28 cellular contexts compared by ENCODE assay signal in the genomic region with DNA sequence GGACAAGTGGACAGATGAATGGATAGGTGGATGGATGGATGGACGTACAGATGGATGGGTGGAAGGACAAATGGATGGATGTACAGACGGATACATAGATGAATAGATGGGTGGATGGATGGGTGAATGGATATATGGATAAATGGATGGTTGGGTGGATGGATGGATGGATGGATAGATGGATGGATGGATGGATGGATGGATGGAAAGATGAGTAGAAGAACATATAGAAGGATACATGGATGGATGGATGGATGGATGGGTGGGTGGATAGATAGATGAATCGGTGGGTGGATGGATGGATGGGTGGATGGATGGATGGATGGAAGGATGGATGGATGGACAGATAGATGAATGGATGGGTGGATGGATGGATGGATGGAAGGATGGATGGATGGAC.
"Had no signal": no experiment of that assay in that cellular context is flagged by ENCODE, and none has a peak within 500 bp of the region (broad histone marks: within the 10 kb centered on the region; RNA-seq: fewer than 3 reads in every experiment).

No MANE protein-coding gene starts in this region.

- H3K27ac ChIP-seq: colonic mucosa, coronary artery, dorsolateral prefrontal cortex, epithelial cell of prostate, esophagus muscularis mucosa, esophagus squamous epithelium, foreskin keratinocyte, gastrocnemius medialis, gastroesophageal sphincter, heart left ventricle, heart right ventricle had no signal

- H3K4me3 ChIP-seq: colonic mucosa, coronary artery, dorsolateral prefrontal cortex, esophagus muscularis mucosa, esophagus squamous epithelium, gastrocnemius medialis, gastroesophageal sphincter, heart left ventricle, heart right ventricle had no signal

- H3K4me1 ChIP-seq: colonic mucosa, esophagus muscularis mucosa, gastrocnemius medialis, gastroesophageal sphincter, heart left ventricle, heart right ventricle had no signal

- FAIRE-seq: colon, endometrium, endothelial cell of umbilical vein, frontal cortex had no signal

- H3K36me3 ChIP-seq: colonic mucosa, esophagus muscularis mucosa, esophagus squamous epithelium, gastrocnemius medialis, gastroesophageal sphincter, heart left ventricle, heart right ventricle had no signal

- H3K27me3 ChIP-seq: colonic mucosa, dorsolateral prefrontal cortex, gastrocnemius medialis had no signal

- ATAC-seq: effector memory CD8-positive, alpha-beta T cell; esophagus mucosa; foreskin keratinocyte; gastrocnemius medialis; gastroesophageal sphincter; heart left ventricle; heart right ventricle had no signal

- DNase-seq: colonic mucosa; cortex of kidney; dermis blood vessel endothelial cell; dorsolateral prefrontal cortex; effector CD4-positive, alpha-beta T cell; effector CD8-positive, alpha-beta T cell; effector memory CD4-positive, alpha-beta T cell; effector memory CD8-positive, alpha-beta T cell; endodermal cell; erythroblast; esophagus squamous epithelium; foreskin fibroblast; foreskin keratinocyte; foreskin melanocyte; gastrocnemius medialis; glutamatergic neuron; head of caudate nucleus; heart left ventricle; heart right ventricle had no signal

- H3K9me3 ChIP-seq: colonic mucosa, esophagus muscularis mucosa, esophagus squamous epithelium, gastrocnemius medialis, gastroesophageal sphincter, heart left ventricle, heart right ventricle had no signal
